In the genomic region with DNA sequence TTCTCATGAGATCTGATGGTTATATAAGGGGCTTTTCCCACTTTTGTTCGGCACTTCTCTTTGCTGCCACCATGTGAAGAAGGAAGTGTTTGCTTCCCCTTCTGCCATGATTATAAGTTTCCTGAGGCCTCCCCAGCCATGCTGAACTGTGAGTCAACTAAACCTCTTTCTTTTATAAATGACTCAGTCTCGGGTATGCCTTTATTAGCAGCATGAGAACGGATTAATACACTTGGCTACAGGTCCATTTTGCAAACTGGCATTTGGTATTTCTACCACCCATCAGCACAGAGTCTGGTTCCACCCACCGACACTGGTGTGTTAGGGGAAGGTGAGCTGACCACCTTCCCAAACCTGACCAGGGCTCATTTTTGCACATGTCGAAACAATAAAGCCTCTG, we compare ENCODE assay signal across 22 cellular contexts.
"Had no signal": no experiment of that assay in that cellular context is flagged by ENCODE, and none has a peak within 500 bp of the region (broad histone marks: within the 10 kb centered on the region; RNA-seq: fewer than 3 reads in every experiment).

No MANE protein-coding gene starts in this region.

- H3K4me1 Mint-ChIP-seq: activated CD4-positive, alpha-beta memory T cell treated with anti-CD3 and anti-CD28 coated beads, Interleukin-2, amount 10 ng/mL, durations not matched to agents 7 days and 5 days; activated naive CD8-positive, alpha-beta T cell treated with anti-CD3 and anti-CD28 coated beads, Interleukin-2, amount 10 ng/mL, durations not matched to agents 7 days and 5 days; nephron had no signal

- H3K36me3 Mint-ChIP-seq: activated naive CD8-positive, alpha-beta T cell treated with anti-CD3 and anti-CD28 coated beads, Interleukin-2, amount 10 ng/mL, durations not matched to agents 7 days and 5 days had no signal

- H3K4me3 Mint-ChIP-seq: activated CD4-positive, alpha-beta memory T cell treated with anti-CD3 and anti-CD28 coated beads, Interleukin-2, amount 10 ng/mL, durations not matched to agents 7 days and 5 days; activated naive CD4-positive, alpha-beta T cell treated with anti-CD3 and anti-CD28 coated beads for 36 hours; activated naive CD8-positive, alpha-beta T cell treated with anti-CD3 and anti-CD28 coated beads, Interleukin-2, amount 10 ng/mL, durations not matched to agents 7 days and 5 days; activated T-cell treated with anti-CD3 and anti-CD28 coated beads, Interleukin-2, amount 50 U/mL, for 72 hours; memory B cell; nephron; T-helper 1 cell treated with Interleukin-12 subunit alpha and Interleukin-12 subunit beta and Interleukin-4 antibody, amounts not matched to agents 30 μg/mL and 1 μg/mL, for 36 hours; type B pancreatic cell had no signal

- H3K27ac Mint-ChIP-seq: activated CD4-positive, alpha-beta memory T cell treated with anti-CD3 and anti-CD28 coated beads, Interleukin-2, amount 10 ng/mL, durations not matched to agents 7 days and 5 days; activated naive CD4-positive, alpha-beta T cell treated with anti-CD3 and anti-CD28 coated beads for 36 hours; activated naive CD8-positive, alpha-beta T cell treated with anti-CD3 and anti-CD28 coated beads, Interleukin-2, amount 10 ng/mL, durations not matched to agents 7 days and 5 days; activated T-cell treated with anti-CD3 and anti-CD28 coated beads, Interleukin-2, amount 50 U/mL, for 72 hours; memory B cell; nephron; T-helper 1 cell treated with Interleukin-12 subunit alpha and Interleukin-12 subunit beta and Interleukin-4 antibody, amounts not matched to agents 30 μg/mL and 1 μg/mL, for 36 hours; type B pancreatic cell had no signal

- H3K27me3 Mint-ChIP-seq: activated CD4-positive, alpha-beta memory T cell treated with anti-CD3 and anti-CD28 coated beads, Interleukin-2, amount 10 ng/mL, durations not matched to agents 7 days and 5 days; type B pancreatic cell had no signal

- DNase-seq: activated CD4-positive, alpha-beta memory T cell treated with anti-CD3 and anti-CD28 coated beads, Interleukin-2, amount 10 ng/mL, durations not matched to agents 7 days and 5 days; activated CD4-positive, alpha-beta T cell treated with anti-CD3 and anti-CD28 coated beads for 48 hours; activated effector memory CD4-positive, alpha-beta T cell treated with Interleukin-2 at 50 U/mL for 16 hours; activated naive CD4-positive, alpha-beta T cell treated with anti-CD3 and anti-CD28 coated beads for 36 hours; activated naive CD8-positive, alpha-beta T cell treated with anti-CD3 and anti-CD28 coated beads, Interleukin-2, amount 10 ng/mL, durations not matched to agents 7 days and 5 days; activated T-cell treated with anti-CD3 and anti-CD28 coated beads, Interleukin-2, amount 50 U/mL, for 72 hours; amniotic stem cell; dermis blood vessel endothelial cell; effector CD8-positive, alpha-beta T cell; gastrocnemius medialis; hypothalamus; islet precursor cell; left colon; retina; stimulated activated CD4-positive, alpha-beta T cell treated with anti-CD3 and anti-CD28 coated beads, Interleukin-2, amount 100 ng/mL, for 48 hours; stimulated activated CD8-positive, alpha-beta memory T cell treated with anti-CD3 and anti-CD28 coated beads, Interleukin-4, amount 100 ng/mL, for 48 hours; stimulated activated naive CD4-positive, alpha-beta T cell treated with Interleukin-2 at 50 U/mL for 16 hours; T1000 had no signal

- ATAC-seq: activated T-cell treated with anti-CD3 and anti-CD28 coated beads, Interleukin-2, amount 50 U/mL, for 72 hours; gastrocnemius medialis; left colon had no signal

- H3K9me3 Mint-ChIP-seq: activated CD4-positive, alpha-beta memory T cell treated with anti-CD3 and anti-CD28 coated beads, Interleukin-2, amount 10 ng/mL, durations not matched to agents 7 days and 5 days; activated naive CD4-positive, alpha-beta T cell treated with anti-CD3 and anti-CD28 coated beads for 36 hours; activated naive CD8-positive, alpha-beta T cell treated with anti-CD3 and anti-CD28 coated beads, Interleukin-2, amount 10 ng/mL, durations not matched to agents 7 days and 5 days; activated T-cell treated with anti-CD3 and anti-CD28 coated beads, Interleukin-2, amount 50 U/mL, for 72 hours; nephron; T-helper 1 cell treated with Interleukin-12 subunit alpha and Interleukin-12 subunit beta and Interleukin-4 antibody, amounts not matched to agents 30 μg/mL and 1 μg/mL, for 36 hours; type B pancreatic cell had no signal
